18 cellular contexts compared by ENCODE assay signal in the genomic region with DNA sequence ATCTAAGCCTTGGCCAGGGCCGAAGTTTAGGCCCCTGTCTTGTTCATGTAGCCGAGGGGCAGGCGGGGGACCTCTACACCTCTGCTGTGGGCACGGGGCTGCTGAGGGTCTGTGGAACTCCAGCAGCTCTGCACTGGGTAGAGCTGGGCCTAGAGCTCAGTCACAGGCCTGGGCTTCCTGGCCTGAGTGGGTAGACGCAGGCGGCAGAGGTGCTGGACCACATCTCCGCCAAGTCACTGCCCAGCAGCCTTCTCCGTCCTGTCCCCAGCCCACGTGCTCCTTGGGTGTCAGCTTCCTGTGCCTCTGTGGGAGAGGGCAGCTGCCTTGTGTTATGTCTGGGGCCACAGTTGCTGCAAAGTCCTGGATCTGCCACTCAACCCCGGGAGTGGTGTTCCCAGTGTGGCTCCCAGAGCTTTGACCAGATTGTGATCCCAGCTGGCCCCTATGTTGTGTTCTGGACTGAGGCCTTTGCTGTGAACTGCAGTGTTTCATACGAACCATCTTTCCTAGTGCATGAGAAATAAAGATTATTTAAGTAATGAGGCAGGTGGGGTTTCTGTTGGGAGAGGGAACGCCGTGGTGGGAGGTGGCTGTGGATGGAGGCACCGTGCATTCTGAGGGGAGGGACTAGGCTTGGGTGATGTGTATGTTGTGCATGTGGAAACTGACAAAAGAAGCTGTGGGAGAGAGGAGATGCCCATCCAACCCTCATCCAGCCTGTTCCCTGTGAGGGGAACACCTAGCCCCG. TPM values are rescaled to one million over a fixed set of nuclear protein-coding genes. Genes with fewer than 3 reads are reported as not detected.
DNase-seq lines count a peak whose midpoint lies in the region; ATAC-seq, FAIRE-seq and TF ChIP-seq lines count a peak whose summit lies in the region.
"Had no signal": no experiment of that assay in that cellular context is flagged by ENCODE, and none has a peak within 500 bp of the region (broad histone marks: within the 10 kb centered on the region; RNA-seq: fewer than 3 reads in every experiment).

No MANE protein-coding gene starts in this region.

- FAIRE-seq in K562 (lab: Jason Lieb, UNC): no peak

- H3K4me1 Mint-ChIP-seq in naive thymus-derived CD8-positive, alpha-beta T cell: peaks cover 6 to 19% (median 13%) of the 10 kb centered on the region in 4 donors

- H3K27ac ChIP-seq in right atrium auricular region (no peak overlapping the region), K562 (ENCODE audit: extremely low read depth, low read depth, low read length) (no peak overlapping the region), colonic mucosa (no peak overlapping the region)
- H3K27ac ChIP-seq: SJCRH30 had no signal

- TF ChIP-seq EP300 in K562 (IDR thresholded peaks at IDR 0.05; ENCODE audit: low read length): no peak

- POLR2A ChIA-PET in K562 (lab: Yijun Ruan, JAX): interaction anchor here (0.6 to 4.2 kb wide), 5 partner anchors 8 to 140 kb away, joined by 3 to 23 read pairs (median 7); a partner anchor contains a TSS
- POLR2A ChIA-PET in naive thymus-derived CD8-positive, alpha-beta T cell (lab: Charles Lee): interaction anchor here (0.5 to 2.3 kb wide), 3 partner anchors 83 to 1666 kb away, joined by 3 to 12 read pairs (median 5); a partner anchor contains a TSS

- DNase-seq in right atrium auricular region (ENCODE audit: low spot score) (peak; percentile 50), left ventricle myocardium superior (no peak), K562 (ENCODE audit: extremely low read depth in 1 of 4, low spot score in 3 of 4) (no peak), colonic mucosa (no peak), AG20443 (ENCODE audit: low spot score) (no peak), NCI-H2196 (lab: John Stamatoyannopoulos, UW; ENCODE audit: unreplicated experiment) (no peak)
- no peak for DNase-seq in naive thymus-derived CD8-positive, alpha-beta T cell
- no peak for DNase-seq in NK-92 treated with Interleukin-12 subunit alpha and Interleukin-12 subunit beta, amount 100 ng/mL, for 24 hours (lab: John Stamatoyannopoulos, UW)
- DNase-seq: activated CD4-positive, alpha-beta T cell treated with anti-CD3 and anti-CD28 coated beads for 4 hours; amniotic stem cell; mesenchymal stem cell; NCI-H510A; T-helper 9 cell had no signal

- H3K4me1 ChIP-seq in right atrium auricular region: peaks cover 0 to 14% of the 10 kb centered on the region in 2 donors
- peaks cover 0 to 32% of the 10 kb centered on the region in 2 experiments; a peak in 3 of 5 replicates for H3K4me1 ChIP-seq in K562 (replicated peaks in 1 of 2; ENCODE audit: control insufficient read depth in 2 of 2, insufficient read depth in 2 of 2, low read length in 2 of 2)
- peaks cover 11% of the 10 kb centered on the region for H3K4me1 ChIP-seq in colonic mucosa
- H3K4me1 ChIP-seq: HAP-1 had no signal

- H3K27me3 ChIP-seq in right atrium auricular region (no peaks in the 10 kb centered on the region), K562 (ENCODE audit: control insufficient read depth in 2 of 2, insufficient read depth in 2 of 2, low read length in 2 of 2) (no peaks in the 10 kb centered on the region), colonic mucosa (no peaks in the 10 kb centered on the region)
- H3K27me3 ChIP-seq: SJCRH30 had no signal

- no peak overlapping the region for H3K4me2 ChIP-seq in K562 (ENCODE audit: insufficient read depth, low read length)

- no peak overlapping the region for H2AFZ ChIP-seq in K562 (ENCODE audit: low read depth, low read length)

- no peak overlapping the region for H3K4me3 Mint-ChIP-seq in naive thymus-derived CD8-positive, alpha-beta T cell
- H3K4me3 Mint-ChIP-seq: dendritic cell treated with granulocyte-macrophage colony-stimulating factor and Interleukin-4, amounts not matched to agents 40 ng/mL and 50 ng/mL, for 4 days had no signal

- TSS peak; percentile 31 for BruUV-seq in K562 (replicated peaks; lab: Mats Ljungman, UMichigan)

- H3K36me3 ChIP-seq in right atrium auricular region (peaks cover 35% of the 10 kb centered on the region), K562 (ENCODE audit: control insufficient read depth, insufficient read depth, low read length) (peaks cover 53% of the 10 kb centered on the region; the same call in 2 of the 3 replicates), colonic mucosa (no peaks in the 10 kb centered on the region)

- H3K9me1 ChIP-seq in K562 (ENCODE audit: control insufficient read depth, insufficient read depth, low read length): peaks cover 5% of the 10 kb centered on the region

- H3K4me3 ChIP-seq in right atrium auricular region (no peak overlapping the region), K562 (no peak overlapping the region), colonic mucosa (no peak overlapping the region)
- H3K4me3 ChIP-seq: HAP-1, SJCRH30 had no signal

- ATAC-seq in left ventricle myocardium superior (no peak), K562 (no peak)
- ATAC-seq in naive thymus-derived CD8-positive, alpha-beta T cell: no peak

- H4K20me1 ChIP-seq in K562 (replicated peaks; ENCODE audit: control insufficient read depth, insufficient read depth, low read length): peaks cover 4% of the 10 kb centered on the region; the same call in 1 of the 2 replicates

- H3K9me3 ChIP-seq in right atrium auricular region (no peaks in the 10 kb centered on the region), K562 (replicated peaks; ENCODE audit: control insufficient read depth, insufficient read depth, low read depth, low read length) (no peaks in the 10 kb centered on the region), colonic mucosa (no peaks in the 10 kb centered on the region)
- H3K9me3 ChIP-seq: HAP-1, SJCRH30 had no signal

- H3K36me3 Mint-ChIP-seq in naive thymus-derived CD8-positive, alpha-beta T cell: peaks cover 0 to 47% (median 6%) of the 10 kb centered on the region in 3 donors

- H3K9ac ChIP-seq in K562 (ENCODE audit: insufficient read depth in 1 of 2, low read depth in 2 of 2, low read length in 2 of 2) (no peak overlapping the region), colonic mucosa (ENCODE audit: low read depth in 2 of 2, low read length in 2 of 2) (no peak overlapping the region)

- TF ChIP-seq CTCF in right atrium auricular region (IDR thresholded peaks at IDR 0.05) (no peak), K562 (IDR thresholded peaks at IDR 0.05 in 2 of 3, conservative IDR thresholded peaks at IDR 0.05 in 1 of 3; ENCODE audit: insufficient read depth in 2 of 3, low read depth in 1 of 3, low read length in 3 of 3) (no peak), colonic mucosa (IDR thresholded peaks at IDR 0.05) (no peak)

- WGBS in K562 (ENCODE audit: insufficient coverage, low coverage, missing lambda C conversion rate): 79% methylated on average over 15 of the region's 15 CpGs

- no peak for TF ChIP-seq POLR2A in K562 (conservative IDR thresholded peaks at IDR 0.05)

- CTCF ChIA-PET in K562 (lab: Yijun Ruan, JAX; ENCODE audit: low intra/inter-chr PET ratio): interaction anchor here (0.6 to 0.7 kb wide), 2 partner anchors 9 to 85 kb away, joined by 3 to 4 read pairs; no protein-coding TSS in a partner anchor

- intact Hi-C loops in left ventricle myocardium superior (cut with micrococcal nuclease): no loop called here
- intact Hi-C loops in K562 (cut with micrococcal nuclease): no loop called here
- intact Hi-C loops in colonic mucosa (cut with DNase I): loop anchor here (10.0 kb wide), 1 partner anchor 353 kb away; a partner anchor contains a TSS

- no peak for TF ChIP-seq RAD21 in K562 (CRISPR knock-in tag; conservative IDR thresholded peaks at IDR 0.05 in 1 of 2, IDR thresholded peaks at IDR 0.05 in 1 of 2)

- in situ Hi-C loops in K562 (cut with MboI): no loop called here

- H3K27ac Mint-ChIP-seq in naive thymus-derived CD8-positive, alpha-beta T cell: peak overlapping the region in 6 of 10 donors; percentile 18 to 84 (median 62)
- H3K27ac Mint-ChIP-seq: dendritic cell treated with granulocyte-macrophage colony-stimulating factor and Interleukin-4, amounts not matched to agents 40 ng/mL and 50 ng/mL, for 4 days had no signal

- H3K9me3 Mint-ChIP-seq in naive thymus-derived CD8-positive, alpha-beta T cell: no peaks in the 10 kb centered on the region
- H3K9me3 Mint-ChIP-seq: dendritic cell treated with granulocyte-macrophage colony-stimulating factor and Interleukin-4, amounts not matched to agents 40 ng/mL and 50 ng/mL, for 4 days had no signal

- no peaks in the 10 kb centered on the region for H3K27me3 Mint-ChIP-seq in naive thymus-derived CD8-positive, alpha-beta T cell
- H3K27me3 Mint-ChIP-seq: dendritic cell treated with granulocyte-macrophage colony-stimulating factor and Interleukin-4, amounts not matched to agents 40 ng/mL and 50 ng/mL, for 4 days had no signal

- no peaks in the 10 kb centered on the region for H3K79me2 ChIP-seq in K562 (ENCODE audit: control insufficient read depth, insufficient read depth, low read length)

RNA-seq across cellular contexts. Expression of a gene that starts 12.1 kb away (rescaled TPM):
- total RNA-seq in right atrium auricular region (10 to 100 TPM; 16.1 to 17.9 TPM), left ventricle myocardium superior (11.0 TPM), K562 (2014; rRNA removed) (51.0 and 57.1 TPM in 2 replicates), K562 (2014; rRNA removed; fragmentation: Illumina TruSeq; extraction: Trizol) (11.5 and 17.8 TPM in 2 replicates), K562 (2015; rRNA removed; fragmentation: Illumina TruSeq; extraction: Trizol) (27.1 and 28.4 TPM in 2 replicates), K562 (2021) (74.1 and 77.7 TPM in 2 replicates), colonic mucosa (10 to 100 TPM; 28.0 to 60.3 TPM)
- total RNA-seq in K562 (2011; cell fraction: chromatin; rRNA removed; ENCODE audit: low replicate concordance): 140 and 447 TPM in 2 replicates
- 236 and 252 TPM in 2 replicates for total RNA-seq in K562 (2011; cell fraction: nucleolus; rRNA removed)
- total RNA-seq in K562 (2011; cell fraction: nucleoplasm; rRNA removed): 132 and 154 TPM in 2 replicates
- polyA plus RNA-seq in K562 (2011; rRNA removed) (28.2 and 67.7 TPM in 2 replicates), K562 (2014; fragmentation: Illumina TruSeq; extraction: Trizol) (48.2 and 51.1 TPM in 2 replicates), K562 (2014; fragmentation: Nextera tagmentation; extraction: Ambion mirVana) (1 to 10 TPM; 2.0 to 4.0 TPM), K562 (2014; rRNA removed) (43.8 and 55.6 TPM in 2 replicates)
- 33.1 and 34.0 TPM in 2 replicates for polyA plus RNA-seq in K562 (2011; cell fraction: cytosol; rRNA removed)
- 436 and 581 TPM in 2 replicates for polyA plus RNA-seq in K562 (2011; cell fraction: nucleus; rRNA removed)
- polyA plus RNA-seq in K562 (2012): 54.7 and 59.0 TPM in 2 replicates
- 21.0 and 24.7 TPM in 2 replicates for polyA minus RNA-seq in K562 (2011; rRNA and poly(A)+ RNA removed)
- polyA minus RNA-seq in K562 (2011; cell fraction: cytosol; rRNA and poly(A)+ RNA removed): 32.1 and 40.5 TPM in 2 replicates
- polyA minus RNA-seq in K562 (2011; cell fraction: nucleus; rRNA and poly(A)+ RNA removed): 99.8 and 119 TPM in 2 replicates
- total RNA-seq in naive thymus-derived CD8-positive, alpha-beta T cell: 10 to 100 TPM; 71.1 to 76.0 TPM
- polyA plus RNA-seq in naive thymus-derived CD8-positive, alpha-beta T cell: 10 to 100 TPM; 21.9 to 33.9 (median 24.4) TPM

RNA-seq across cellular contexts. Expression of a gene that starts 12.3 kb away (rescaled TPM):
- under 1 TPM in 1 of 2 donors, not detected in 1; 0.59 TPM for total RNA-seq in right atrium auricular region
- not detected for total RNA-seq in left ventricle myocardium superior
- total RNA-seq in K562 (2011; cell fraction: chromatin; rRNA removed; ENCODE audit: low replicate concordance): not detected in 2 replicates
- not detected in 2 replicates for total RNA-seq in K562 (2011; cell fraction: nucleolus; rRNA removed)
- total RNA-seq in K562 (2011; cell fraction: nucleoplasm; rRNA removed): not detected in 2 replicates
- total RNA-seq in K562 (2014; rRNA removed): 0.33 TPM in 1 of 2 replicates, not detected in the other
- total RNA-seq in K562 (2014; rRNA removed; fragmentation: Illumina TruSeq; extraction: Trizol): 0.25 and 0.29 TPM in 2 replicates
- 0.33 and 0.60 TPM in 2 replicates for total RNA-seq in K562 (2015; rRNA removed; fragmentation: Illumina TruSeq; extraction: Trizol)
- total RNA-seq in K562 (2021): 0.16 and 0.47 TPM in 2 replicates
- 0.27 and 0.32 TPM in 2 replicates for polyA plus RNA-seq in K562 (2011; rRNA removed)
- polyA plus RNA-seq in K562 (2011; cell fraction: cytosol; rRNA removed): 0.19 TPM in 1 of 2 replicates, not detected in the other
- 0.37 TPM in 1 of 2 replicates, not detected in the other for polyA plus RNA-seq in K562 (2011; cell fraction: nucleus; rRNA removed)
- 0.42 and 0.46 TPM in 2 replicates for polyA plus RNA-seq in K562 (2012)
- polyA plus RNA-seq in K562 (2014; fragmentation: Illumina TruSeq; extraction: Trizol): 0.52 and 0.90 TPM in 2 replicates
- polyA plus RNA-seq in K562 (2014; fragmentation: Nextera tagmentation; extraction: Ambion mirVana): under 1 TPM; 0.06 to 0.22 TPM
- polyA plus RNA-seq in K562 (2014; rRNA removed): 0.07 TPM in 1 of 2 replicates, not detected in the other
- polyA minus RNA-seq in K562 (2011; rRNA and poly(A)+ RNA removed): 0.63 and 0.81 TPM in 2 replicates
- polyA minus RNA-seq in K562 (2011; cell fraction: cytosol; rRNA and poly(A)+ RNA removed): not detected in 2 replicates
- 0.13 TPM in 1 of 2 replicates, not detected in the other for polyA minus RNA-seq in K562 (2011; cell fraction: nucleus; rRNA and poly(A)+ RNA removed)
- total RNA-seq in naive thymus-derived CD8-positive, alpha-beta T cell: not detected
- not detected for polyA plus RNA-seq in naive thymus-derived CD8-positive, alpha-beta T cell
- total RNA-seq in colonic mucosa: under 1 TPM in 1 of 2 donors, not detected in 1; 0.32 TPM
- total RNA-seq: glomerular endothelial cell had no signal
- polyA plus RNA-seq: esophagus had no signal

RNA-seq across cellular contexts. Expression of a gene that starts 24.2 kb away (rescaled TPM):
- total RNA-seq in right atrium auricular region (10 to 100 TPM; 24.6 to 52.6 TPM), left ventricle myocardium superior (46.5 TPM), K562 (2014; rRNA removed) (18.8 and 26.8 TPM in 2 replicates), K562 (2014; rRNA removed; fragmentation: Illumina TruSeq; extraction: Trizol) (21.0 and 22.2 TPM in 2 replicates), K562 (2015; rRNA removed; fragmentation: Illumina TruSeq; extraction: Trizol) (25.0 and 29.7 TPM in 2 replicates), K562 (2021) (38.8 and 41.0 TPM in 2 replicates), colonic mucosa (10 to 100 TPM; 62.6 to 77.4 TPM)
- 32.6 and 57.2 TPM in 2 replicates for total RNA-seq in K562 (2011; cell fraction: chromatin; rRNA removed; ENCODE audit: low replicate concordance)
- total RNA-seq in K562 (2011; cell fraction: nucleolus; rRNA removed): 42.2 and 42.5 TPM in 2 replicates
- 35.5 and 39.5 TPM in 2 replicates for total RNA-seq in K562 (2011; cell fraction: nucleoplasm; rRNA removed)
- polyA plus RNA-seq in K562 (2011; rRNA removed) (45.0 and 57.0 TPM in 2 replicates), K562 (2014; fragmentation: Illumina TruSeq; extraction: Trizol) (53.4 and 56.1 TPM in 2 replicates), K562 (2014; fragmentation: Nextera tagmentation; extraction: Ambion mirVana) (10 to 100 TPM; 30.5 to 39.2 TPM), K562 (2014; rRNA removed) (38.4 and 46.2 TPM in 2 replicates)
- 55.3 and 58.1 TPM in 2 replicates for polyA plus RNA-seq in K562 (2011; cell fraction: cytosol; rRNA removed)
- polyA plus RNA-seq in K562 (2011; cell fraction: nucleus; rRNA removed): 108 and 111 TPM in 2 replicates
- polyA plus RNA-seq in K562 (2012): 44.6 and 53.5 TPM in 2 replicates
- 26.7 and 29.8 TPM in 2 replicates for polyA minus RNA-seq in K562 (2011; rRNA and poly(A)+ RNA removed)
- polyA minus RNA-seq in K562 (2011; cell fraction: cytosol; rRNA and poly(A)+ RNA removed): 19.7 and 21.8 TPM in 2 replicates
- polyA minus RNA-seq in K562 (2011; cell fraction: nucleus; rRNA and poly(A)+ RNA removed): 24.2 and 40.5 TPM in 2 replicates
- total RNA-seq in naive thymus-derived CD8-positive, alpha-beta T cell: 1 to 10 TPM; 2.5 to 3.8 TPM
- polyA plus RNA-seq in naive thymus-derived CD8-positive, alpha-beta T cell: 10 to 100 TPM in 2 of 3 donors, 1 to 10 TPM in 1; 8.6 to 17.4 (median 17.3) TPM

RNA-seq across cellular contexts. Expression of a gene that starts 36.2 kb away (rescaled TPM):
- 10 to 100 TPM; 31.7 to 53.8 TPM for total RNA-seq in right atrium auricular region
- 83.6 TPM for total RNA-seq in left ventricle myocardium superior
- 18.6 and 26.2 TPM in 2 replicates for total RNA-seq in K562 (2011; cell fraction: chromatin; rRNA removed; ENCODE audit: low replicate concordance)
- total RNA-seq in K562 (2011; cell fraction: nucleolus; rRNA removed): 12.3 and 13.0 TPM in 2 replicates
- 16.2 and 17.0 TPM in 2 replicates for total RNA-seq in K562 (2011; cell fraction: nucleoplasm; rRNA removed)
- 1.6 TPM in 2 replicates for total RNA-seq in K562 (2014; rRNA removed)
- total RNA-seq in K562 (2014; rRNA removed; fragmentation: Illumina TruSeq; extraction: Trizol): 2.5 and 2.6 TPM in 2 replicates
- total RNA-seq in K562 (2015; rRNA removed; fragmentation: Illumina TruSeq; extraction: Trizol): 4.2 TPM in 2 replicates
- total RNA-seq in K562 (2021): 6.4 and 6.8 TPM in 2 replicates
- polyA plus RNA-seq in K562 (2011; rRNA removed): 5.4 and 11.9 TPM in 2 replicates
- 7.2 and 11.1 TPM in 2 replicates for polyA plus RNA-seq in K562 (2011; cell fraction: cytosol; rRNA removed)
- polyA plus RNA-seq in K562 (2011; cell fraction: nucleus; rRNA removed): 53.6 and 78.5 TPM in 2 replicates
- polyA plus RNA-seq in K562 (2012): 12.4 and 26.5 TPM in 2 replicates
- polyA plus RNA-seq in K562 (2014; fragmentation: Illumina TruSeq; extraction: Trizol): 8.6 and 10.9 TPM in 2 replicates
- 10 to 100 TPM; 12.4 to 15.1 TPM for polyA plus RNA-seq in K562 (2014; fragmentation: Nextera tagmentation; extraction: Ambion mirVana)
- polyA plus RNA-seq in K562 (2014; rRNA removed): 7.6 and 7.7 TPM in 2 replicates
- polyA minus RNA-seq in K562 (2011; rRNA and poly(A)+ RNA removed): 4.1 and 4.3 TPM in 2 replicates
- polyA minus RNA-seq in K562 (2011; cell fraction: cytosol; rRNA and poly(A)+ RNA removed): 0.95 and 2.5 TPM in 2 replicates
- 5.1 and 10.0 TPM in 2 replicates for polyA minus RNA-seq in K562 (2011; cell fraction: nucleus; rRNA and poly(A)+ RNA removed)
- total RNA-seq in naive thymus-derived CD8-positive, alpha-beta T cell: 10 to 100 TPM; 70.7 to 75.9 TPM
- polyA plus RNA-seq in naive thymus-derived CD8-positive, alpha-beta T cell: 10 to 100 TPM; 20.8 to 51.7 (median 40.7) TPM
- total RNA-seq in colonic mucosa: 10 to 100 TPM; 18.5 to 20.7 TPM

RNA-seq across cellular contexts. Expression of a gene that starts 55.9 kb away (rescaled TPM):
- total RNA-seq in right atrium auricular region (10 to 100 TPM in 1 of 2 donors, not detected in 1; 21.6 TPM), left ventricle myocardium superior (not detected), K562 (2014; rRNA removed) (not detected in 2 replicates), K562 (2014; rRNA removed; fragmentation: Illumina TruSeq; extraction: Trizol) (not detected in 2 replicates), K562 (2015; rRNA removed; fragmentation: Illumina TruSeq; extraction: Trizol) (not detected in 2 replicates), K562 (2021) (not detected in 2 replicates), colonic mucosa (10 to 100 TPM in 1 of 2 donors, not detected in 1; 46.1 TPM)
- 0.65 and 0.70 TPM in 2 replicates for total RNA-seq in K562 (2011; cell fraction: chromatin; rRNA removed; ENCODE audit: low replicate concordance)
- not detected in 2 replicates for total RNA-seq in K562 (2011; cell fraction: nucleolus; rRNA removed)
- not detected in 2 replicates for total RNA-seq in K562 (2011; cell fraction: nucleoplasm; rRNA removed)
- polyA plus RNA-seq in K562 (2011; rRNA removed) (0.14 TPM in 1 of 2 replicates, not detected in the other), K562 (2014; fragmentation: Illumina TruSeq; extraction: Trizol) (not detected in 2 replicates), K562 (2014; fragmentation: Nextera tagmentation; extraction: Ambion mirVana) (not detected), K562 (2014; rRNA removed) (not detected in 2 replicates)
- polyA plus RNA-seq in K562 (2011; cell fraction: cytosol; rRNA removed): 0.21 and 0.29 TPM in 2 replicates
- polyA plus RNA-seq in K562 (2011; cell fraction: nucleus; rRNA removed): 0.59 and 1.3 TPM in 2 replicates
- 0.07 and 0.40 TPM in 2 replicates for polyA plus RNA-seq in K562 (2012)
- 0.18 and 0.28 TPM in 2 replicates for polyA minus RNA-seq in K562 (2011; rRNA and poly(A)+ RNA removed)
- not detected in 2 replicates for polyA minus RNA-seq in K562 (2011; cell fraction: cytosol; rRNA and poly(A)+ RNA removed)
- polyA minus RNA-seq in K562 (2011; cell fraction: nucleus; rRNA and poly(A)+ RNA removed): not detected in 2 replicates
- under 1 TPM in 1 of 2 experiments, not detected in 1; 0.38 TPM for total RNA-seq in naive thymus-derived CD8-positive, alpha-beta T cell
- 10 to 100 TPM in 2 of 3 donors, not detected in 1; 54.7 to 62.0 TPM for polyA plus RNA-seq in naive thymus-derived CD8-positive, alpha-beta T cell
- total RNA-seq: glomerular endothelial cell, SJCRH30 had no signal
